ENCODE assay signal across 35 cellular contexts in the genomic region with DNA sequence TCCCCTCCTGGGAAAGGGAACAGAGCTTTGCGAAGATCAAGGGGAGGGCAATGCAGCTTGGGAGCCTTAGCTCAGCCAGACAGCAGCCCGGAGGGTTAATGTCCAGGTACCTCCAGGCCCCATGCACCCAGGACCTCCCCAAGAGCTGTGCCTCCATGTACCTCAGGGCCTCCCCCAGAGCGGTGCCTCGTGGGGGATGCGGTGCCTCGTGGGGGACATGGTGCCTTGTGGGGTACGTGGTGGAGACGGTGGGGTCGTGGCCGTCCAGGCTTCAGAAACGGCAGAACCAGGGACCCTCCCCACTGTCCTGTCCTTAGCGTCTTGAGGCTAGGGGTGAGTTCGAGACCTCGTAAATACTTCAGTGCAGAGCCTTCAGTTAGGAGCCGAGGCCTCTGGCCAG.
"Had no signal": no experiment of that assay in that cellular context is flagged by ENCODE, and none has a peak within 500 bp of the region (broad histone marks: within the 10 kb centered on the region; RNA-seq: fewer than 3 reads in every experiment).

No MANE protein-coding gene starts in this region.

- H3K27me3 ChIP-seq: adrenal gland, body of pancreas, brain microvascular endothelial cell had no signal

- H3K4me1 Mint-ChIP-seq: activated B cell treated with CpG ODN at 0.5 μM for 24 hours; activated CD4-positive, alpha-beta T cell treated with anti-CD3 and anti-CD28 coated beads, Interleukin-2, amount 10 ng/mL, durations not matched to agents 24 days and 14 days; activated naive CD8-positive, alpha-beta T cell treated with anti-CD3 and anti-CD28 coated beads for 36 hours; activated T-helper 17 cell treated with anti-CD3 and anti-CD28 coated beads, Interleukin-2, amount 50 U/mL, for 72 hours had no signal

- H3K36me3 ChIP-seq: adrenal gland, brain microvascular endothelial cell, breast epithelium had no signal

- H3K4me3 ChIP-seq: adrenal gland, body of pancreas, breast epithelium had no signal

- H3K27ac Mint-ChIP-seq: activated B cell treated with CpG ODN at 0.5 μM for 24 hours; activated CD4-positive, alpha-beta memory T cell treated with anti-CD3 and anti-CD28 coated beads for 36 hours; activated CD4-positive, alpha-beta T cell treated with anti-CD3 and anti-CD28 coated beads, Interleukin-2, amount 10 ng/mL, durations not matched to agents 24 days and 14 days; activated CD8-positive, alpha-beta T cell treated with anti-CD3 and anti-CD28 coated beads for 36 hours; activated naive CD4-positive, alpha-beta T cell treated with anti-CD3 and anti-CD28 coated beads for 36 hours; activated naive CD4-positive, alpha-beta T cell treated with anti-CD3 and anti-CD28 coated beads, Interleukin-2, amount 50 U/mL, for 72 hours; activated naive CD8-positive, alpha-beta T cell treated with anti-CD3 and anti-CD28 coated beads for 36 hours; activated T-cell treated with anti-CD3 and anti-CD28 coated beads, Interleukin-2, amount 50 U/mL, for 72 hours; activated T-helper 1 cell treated with anti-CD3 and anti-CD28 coated beads, Interleukin-12 subunit alpha, Interleukin-12 subunit beta, Interleukin-2, Interleukin-4 antibody, amounts not matched to agents 30 ng/mL and 10 ng/mL and 1 ng/mL, durations not matched to agents 14 hours and 24 hours and 36 hours; activated T-helper 17 cell treated with anti-CD3 and anti-CD28 coated beads, Interleukin-2, amount 50 U/mL, for 72 hours; T-helper 1 cell treated with Interleukin-12 subunit alpha and Interleukin-12 subunit beta and Interleukin-4 antibody, amounts not matched to agents 30 μg/mL and 1 μg/mL, for 36 hours; T-helper 2 cell treated with Interferon-gamma antibody and Interleukin-4, amounts not matched to agents 5 μg/mL and 100 μg/mL, for 36 hours had no signal

- ATAC-seq: activated CD8-positive, alpha-beta T cell treated with anti-CD3 and anti-CD28 coated beads for 36 hours; activated naive CD4-positive, alpha-beta T cell treated with anti-CD3 and anti-CD28 coated beads, Interleukin-2, amount 50 U/mL, for 72 hours; activated T-cell treated with anti-CD3 and anti-CD28 coated beads, Interleukin-2, amount 50 U/mL, for 4 hours; activated T-cell treated with anti-CD3 and anti-CD28 coated beads, Interleukin-2, amount 50 U/mL, for 72 hours; activated T-helper 17 cell treated with anti-CD3 and anti-CD28 coated beads, Interleukin-2, amount 50 U/mL, for 72 hours; body of pancreas had no signal

- H3K4me1 ChIP-seq: adrenal gland, breast epithelium had no signal

- H3K4me3 Mint-ChIP-seq: activated B cell treated with CpG ODN at 0.5 μM for 24 hours; activated CD4-positive, alpha-beta memory T cell treated with anti-CD3 and anti-CD28 coated beads for 36 hours; activated CD4-positive, alpha-beta T cell treated with anti-CD3 and anti-CD28 coated beads, Interleukin-2, amount 10 ng/mL, durations not matched to agents 24 days and 14 days; activated CD8-positive, alpha-beta T cell treated with anti-CD3 and anti-CD28 coated beads for 36 hours; activated naive CD4-positive, alpha-beta T cell treated with anti-CD3 and anti-CD28 coated beads for 36 hours; activated naive CD8-positive, alpha-beta T cell treated with anti-CD3 and anti-CD28 coated beads for 36 hours; activated T-cell treated with anti-CD3 and anti-CD28 coated beads, Interleukin-2, amount 50 U/mL, for 4 hours; activated T-cell treated with anti-CD3 and anti-CD28 coated beads, Interleukin-2, amount 50 U/mL, for 72 hours; activated T-helper 1 cell treated with anti-CD3 and anti-CD28 coated beads, Interleukin-12 subunit alpha, Interleukin-12 subunit beta, Interleukin-2, Interleukin-4 antibody, amounts not matched to agents 30 ng/mL and 10 ng/mL and 1 ng/mL, durations not matched to agents 14 hours and 24 hours and 36 hours; activated T-helper 17 cell treated with anti-CD3 and anti-CD28 coated beads, Interleukin-2, amount 50 U/mL, for 72 hours; T-helper 1 cell treated with Interleukin-12 subunit alpha and Interleukin-12 subunit beta and Interleukin-4 antibody, amounts not matched to agents 30 μg/mL and 1 μg/mL, for 36 hours; T-helper 2 cell treated with Interferon-gamma antibody and Interleukin-4, amounts not matched to agents 5 μg/mL and 100 μg/mL, for 36 hours had no signal

- H3K9me3 Mint-ChIP-seq: activated CD4-positive, alpha-beta T cell treated with anti-CD3 and anti-CD28 coated beads, Interleukin-2, amount 10 ng/mL, durations not matched to agents 24 days and 14 days had no signal

- H3K27me3 Mint-ChIP-seq: activated B cell treated with CpG ODN at 0.5 μM for 24 hours; activated CD4-positive, alpha-beta T cell treated with anti-CD3 and anti-CD28 coated beads, Interleukin-2, amount 10 ng/mL, durations not matched to agents 24 days and 14 days; activated CD8-positive, alpha-beta T cell treated with anti-CD3 and anti-CD28 coated beads for 36 hours; activated T-helper 17 cell treated with anti-CD3 and anti-CD28 coated beads, Interleukin-2, amount 50 U/mL, for 72 hours had no signal

- DNase-seq: activated B cell treated with CpG ODN at 0.5 μM for 24 hours; activated CD4-positive, alpha-beta memory T cell treated with anti-CD3 and anti-CD28 coated beads for 36 hours; activated CD4-positive, alpha-beta T cell treated with anti-CD3 and anti-CD28 coated beads for 4 hours; activated CD4-positive, alpha-beta T cell treated with anti-CD3 and anti-CD28 coated beads, Interleukin-2, amount 10 ng/mL, durations not matched to agents 24 days and 14 days; activated CD4-positive, alpha-beta T cell treated with anti-CD3 and anti-CD28 coated beads, Interleukin-2, amount 50 U/mL, for 1 hour; activated CD4-positive, alpha-beta T cell treated with anti-CD3 and anti-CD28 coated beads, Interleukin-2, amount 50 U/mL, for 4 hours; activated CD4-positive, CD25-positive, alpha-beta regulatory T cell treated with anti-CD3 and anti-CD28 coated beads, Interleukin-2, amount 50 U/mL, for 72 hours; activated CD8-positive, alpha-beta memory T cell treated with anti-CD3 and anti-CD28 coated beads, Interleukin-2, amount 50 U/mL, for 4 hours; activated CD8-positive, alpha-beta T cell treated with anti-CD3 and anti-CD28 coated beads for 36 hours; activated effector memory CD4-positive, alpha-beta T cell treated with anti-CD3 and anti-CD28 coated beads, Interleukin-2, amount 50 U/mL, for 16 hours; activated gamma-delta T cell treated with Interleukin-2 at 50 U/mL for 16 hours; activated naive CD4-positive, alpha-beta T cell; activated naive CD4-positive, alpha-beta T cell treated with anti-CD3 and anti-CD28 coated beads for 36 hours; activated naive CD4-positive, alpha-beta T cell treated with anti-CD3 and anti-CD28 coated beads, Interleukin-2, amount 50 U/mL, for 16 hours; activated naive CD8-positive, alpha-beta T cell treated with anti-CD3 and anti-CD28 coated beads for 36 hours; activated T-cell treated with anti-CD3 and anti-CD28 coated beads for 4 hours; activated T-cell treated with anti-CD3 and anti-CD28 coated beads, Interleukin-2, amount 50 U/mL, for 1 hour; activated T-cell treated with anti-CD3 and anti-CD28 coated beads, Interleukin-2, amount 50 U/mL, for 4 hours; activated T-cell treated with anti-CD3 and anti-CD28 coated beads, Interleukin-2, amount 50 U/mL, for 72 hours; adrenal gland; amniotic stem cell; aorta; brain microvascular endothelial cell; central memory CD4-positive, alpha-beta T cell; T-helper 1 cell; T-helper 2 cell; T-helper 9 cell had no signal

- H3K27ac ChIP-seq: adrenal gland, body of pancreas, brain microvascular endothelial cell, breast epithelium, VCaP had no signal
